Comparison of ENCODE assay signal across 1 cellular context in the genomic region with DNA sequence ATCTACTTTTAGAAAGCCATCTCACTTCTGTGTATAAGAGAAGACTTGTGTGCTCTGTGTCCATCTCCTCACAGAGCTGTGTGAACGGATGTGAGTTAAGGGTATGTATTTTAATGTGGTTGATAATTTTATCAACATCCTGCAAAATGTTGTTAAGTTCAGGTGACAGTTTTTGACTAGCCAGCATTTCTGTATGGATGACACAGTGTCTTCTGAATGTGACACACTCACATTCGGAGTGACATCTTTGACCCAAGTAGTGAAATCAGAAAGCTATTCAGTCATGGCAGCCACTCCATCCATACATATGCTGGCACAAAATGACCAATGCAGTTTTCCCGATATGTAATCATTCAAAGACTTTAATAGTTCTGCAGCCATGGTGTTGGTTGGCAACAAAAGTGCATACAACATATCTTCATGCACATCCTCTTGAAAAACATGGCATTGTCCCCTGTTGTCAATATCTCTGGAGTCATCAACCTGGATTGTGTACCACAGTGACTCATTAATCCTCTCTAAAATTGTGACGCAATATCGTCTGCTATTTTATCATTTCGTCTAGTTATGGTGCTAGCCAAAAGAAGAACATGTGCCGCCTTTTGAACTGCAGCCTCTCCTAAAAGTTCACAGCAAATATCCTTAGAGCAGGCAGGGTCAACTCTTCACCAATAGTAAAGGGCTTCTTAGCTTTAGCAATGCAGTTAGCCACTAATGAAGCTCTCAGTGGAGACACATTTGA.
A peak's percentile ranks its signal among the peaks of the same experiment; 100 is the strongest.
TF ChIP-seq lines count a peak whose summit lies in the region.

No MANE protein-coding gene starts in this region.

TF ChIP-seq in K562, 482 proteins besides CTCF, POLR2A, EP300 and RAD21 (continued from another document and continues in another):
- TF ChIP-seq ARID3B (CRISPR knock-in tag; IDR thresholded peaks at IDR 0.05; ENCODE audit: borderline replicate concordance) (no peak), MYC (IDR thresholded peaks at IDR 0.05; ENCODE audit: low read depth, low read length) (peak; percentile 68; the same call in 1 of the 2 replicates), MYC (CRISPR knock-in tag; IDR thresholded peaks at IDR 0.05; ENCODE audit: borderline replicate concordance, low read depth) (no peak), E2F4 (CRISPR knock-in tag; IDR thresholded peaks at IDR 0.05; ENCODE audit: low read depth) (no peak), FOSL1 (tag; conservative IDR thresholded peaks at IDR 0.05) (peak; percentile 83), RBM34 (IDR thresholded peaks at IDR 0.05; ENCODE audit: borderline replicate concordance, insufficient read depth, low read length) (no peak), MTA1 (IDR thresholded peaks at IDR 0.05; ENCODE audit: borderline replicate concordance) (peak; percentile 28; the same call in 1 of the 2 replicates), SMARCC2 (IDR thresholded peaks at IDR 0.05; ENCODE audit: low read depth) (peak; percentile 43; the same call in 1 of the 2 replicates), ARID1B (IDR thresholded peaks at IDR 0.05) (peak; percentile 65), NCOR1 (IDR thresholded peaks at IDR 0.05) (no peak), SRSF9 (IDR thresholded peaks at IDR 0.05; ENCODE audit: borderline replicate concordance, low read depth, low read length) (no peak), TEAD4 (IDR thresholded peaks at IDR 0.05; ENCODE audit: low read length) (no peak), TEAD4 (CRISPR knock-in tag; IDR thresholded peaks at IDR 0.05; ENCODE audit: borderline replicate concordance) (no peak), EHMT2 (IDR thresholded peaks at IDR 0.05) (no peak), L3MBTL2 (IDR thresholded peaks at IDR 0.05) (peak; percentile 80), MEIS2 (IDR thresholded peaks at IDR 0.05; ENCODE audit: partially characterized antibody) (peak; percentile 4), ZBTB33 (CRISPR knock-in tag; IDR thresholded peaks at IDR 0.05) (no peak), ZNF316 (IDR thresholded peaks at IDR 0.05) (peak; percentile 68; the same call in 1 of the 2 replicates), ZNF12 (CRISPR knock-in tag; IDR thresholded peaks at IDR 0.05) (no peak), GABPB1 (CRISPR knock-in tag; IDR thresholded peaks at IDR 0.05) (no peak), CBX1 (IDR thresholded peaks at IDR 0.05; ENCODE audit: low read depth) (no peak), SIN3A (IDR thresholded peaks at IDR 0.05; ENCODE audit: borderline replicate concordance in 2 of 2, control insufficient read depth in 1 of 2, low read depth in 2 of 2, low read length in 2 of 2) (no peak), RBM25 (IDR thresholded peaks at IDR 0.05; ENCODE audit: low read depth, low read length, severe bottlenecking) (no peak), NCOA1 (IDR thresholded peaks at IDR 0.05; ENCODE audit: low read depth) (no peak), BCOR (IDR thresholded peaks at IDR 0.05) (no peak), ZBTB1 (CRISPR knock-in tag; IDR thresholded peaks at IDR 0.05; ENCODE audit: borderline replicate concordance, low read depth) (no peak), E2F1 (CRISPR knock-in tag; IDR thresholded peaks at IDR 0.05) (no peak), CEBPB (tag; IDR thresholded peaks at IDR 0.05) (peak; percentile 97), IFI16 (CRISPR knock-in tag; IDR thresholded peaks at IDR 0.05) (no peak), MCM7 (IDR thresholded peaks at IDR 0.05) (no peak), JUNB (CRISPR knock-in tag; conservative IDR thresholded peaks at IDR 0.05) (no peak), ZBTB7A (IDR thresholded peaks at IDR 0.05; ENCODE audit: borderline replicate concordance, control insufficient read depth, low read depth, low read length) (no peak), SMARCA5 (IDR thresholded peaks at IDR 0.05) (no peak), IRF1 (CRISPR knock-in tag; IDR thresholded peaks at IDR 0.05; ENCODE audit: borderline replicate concordance) (no peak), LCOR (CRISPR knock-in tag; IDR thresholded peaks at IDR 0.05) (no peak)
- TF ChIP-seq, protein P1, sequence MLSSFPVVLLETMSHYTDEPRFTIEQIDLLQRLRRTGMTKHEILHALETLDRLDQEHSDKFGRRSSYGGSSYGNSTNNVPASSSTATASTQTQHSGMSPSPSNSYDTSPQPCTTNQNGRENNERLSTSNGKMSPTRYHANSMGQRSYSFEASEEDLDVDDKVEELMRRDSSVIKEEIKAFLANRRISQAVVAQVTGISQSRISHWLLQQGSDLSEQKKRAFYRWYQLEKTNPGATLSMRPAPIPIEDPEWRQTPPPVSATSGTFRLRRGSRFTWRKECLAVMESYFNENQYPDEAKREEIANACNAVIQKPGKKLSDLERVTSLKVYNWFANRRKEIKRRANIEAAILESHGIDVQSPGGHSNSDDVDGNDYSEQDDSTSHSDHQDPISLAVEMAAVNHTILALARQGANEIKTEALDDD (IDR thresholded peaks at IDR 0.05): no peak
- TF ChIP-seq, protein P2, sequence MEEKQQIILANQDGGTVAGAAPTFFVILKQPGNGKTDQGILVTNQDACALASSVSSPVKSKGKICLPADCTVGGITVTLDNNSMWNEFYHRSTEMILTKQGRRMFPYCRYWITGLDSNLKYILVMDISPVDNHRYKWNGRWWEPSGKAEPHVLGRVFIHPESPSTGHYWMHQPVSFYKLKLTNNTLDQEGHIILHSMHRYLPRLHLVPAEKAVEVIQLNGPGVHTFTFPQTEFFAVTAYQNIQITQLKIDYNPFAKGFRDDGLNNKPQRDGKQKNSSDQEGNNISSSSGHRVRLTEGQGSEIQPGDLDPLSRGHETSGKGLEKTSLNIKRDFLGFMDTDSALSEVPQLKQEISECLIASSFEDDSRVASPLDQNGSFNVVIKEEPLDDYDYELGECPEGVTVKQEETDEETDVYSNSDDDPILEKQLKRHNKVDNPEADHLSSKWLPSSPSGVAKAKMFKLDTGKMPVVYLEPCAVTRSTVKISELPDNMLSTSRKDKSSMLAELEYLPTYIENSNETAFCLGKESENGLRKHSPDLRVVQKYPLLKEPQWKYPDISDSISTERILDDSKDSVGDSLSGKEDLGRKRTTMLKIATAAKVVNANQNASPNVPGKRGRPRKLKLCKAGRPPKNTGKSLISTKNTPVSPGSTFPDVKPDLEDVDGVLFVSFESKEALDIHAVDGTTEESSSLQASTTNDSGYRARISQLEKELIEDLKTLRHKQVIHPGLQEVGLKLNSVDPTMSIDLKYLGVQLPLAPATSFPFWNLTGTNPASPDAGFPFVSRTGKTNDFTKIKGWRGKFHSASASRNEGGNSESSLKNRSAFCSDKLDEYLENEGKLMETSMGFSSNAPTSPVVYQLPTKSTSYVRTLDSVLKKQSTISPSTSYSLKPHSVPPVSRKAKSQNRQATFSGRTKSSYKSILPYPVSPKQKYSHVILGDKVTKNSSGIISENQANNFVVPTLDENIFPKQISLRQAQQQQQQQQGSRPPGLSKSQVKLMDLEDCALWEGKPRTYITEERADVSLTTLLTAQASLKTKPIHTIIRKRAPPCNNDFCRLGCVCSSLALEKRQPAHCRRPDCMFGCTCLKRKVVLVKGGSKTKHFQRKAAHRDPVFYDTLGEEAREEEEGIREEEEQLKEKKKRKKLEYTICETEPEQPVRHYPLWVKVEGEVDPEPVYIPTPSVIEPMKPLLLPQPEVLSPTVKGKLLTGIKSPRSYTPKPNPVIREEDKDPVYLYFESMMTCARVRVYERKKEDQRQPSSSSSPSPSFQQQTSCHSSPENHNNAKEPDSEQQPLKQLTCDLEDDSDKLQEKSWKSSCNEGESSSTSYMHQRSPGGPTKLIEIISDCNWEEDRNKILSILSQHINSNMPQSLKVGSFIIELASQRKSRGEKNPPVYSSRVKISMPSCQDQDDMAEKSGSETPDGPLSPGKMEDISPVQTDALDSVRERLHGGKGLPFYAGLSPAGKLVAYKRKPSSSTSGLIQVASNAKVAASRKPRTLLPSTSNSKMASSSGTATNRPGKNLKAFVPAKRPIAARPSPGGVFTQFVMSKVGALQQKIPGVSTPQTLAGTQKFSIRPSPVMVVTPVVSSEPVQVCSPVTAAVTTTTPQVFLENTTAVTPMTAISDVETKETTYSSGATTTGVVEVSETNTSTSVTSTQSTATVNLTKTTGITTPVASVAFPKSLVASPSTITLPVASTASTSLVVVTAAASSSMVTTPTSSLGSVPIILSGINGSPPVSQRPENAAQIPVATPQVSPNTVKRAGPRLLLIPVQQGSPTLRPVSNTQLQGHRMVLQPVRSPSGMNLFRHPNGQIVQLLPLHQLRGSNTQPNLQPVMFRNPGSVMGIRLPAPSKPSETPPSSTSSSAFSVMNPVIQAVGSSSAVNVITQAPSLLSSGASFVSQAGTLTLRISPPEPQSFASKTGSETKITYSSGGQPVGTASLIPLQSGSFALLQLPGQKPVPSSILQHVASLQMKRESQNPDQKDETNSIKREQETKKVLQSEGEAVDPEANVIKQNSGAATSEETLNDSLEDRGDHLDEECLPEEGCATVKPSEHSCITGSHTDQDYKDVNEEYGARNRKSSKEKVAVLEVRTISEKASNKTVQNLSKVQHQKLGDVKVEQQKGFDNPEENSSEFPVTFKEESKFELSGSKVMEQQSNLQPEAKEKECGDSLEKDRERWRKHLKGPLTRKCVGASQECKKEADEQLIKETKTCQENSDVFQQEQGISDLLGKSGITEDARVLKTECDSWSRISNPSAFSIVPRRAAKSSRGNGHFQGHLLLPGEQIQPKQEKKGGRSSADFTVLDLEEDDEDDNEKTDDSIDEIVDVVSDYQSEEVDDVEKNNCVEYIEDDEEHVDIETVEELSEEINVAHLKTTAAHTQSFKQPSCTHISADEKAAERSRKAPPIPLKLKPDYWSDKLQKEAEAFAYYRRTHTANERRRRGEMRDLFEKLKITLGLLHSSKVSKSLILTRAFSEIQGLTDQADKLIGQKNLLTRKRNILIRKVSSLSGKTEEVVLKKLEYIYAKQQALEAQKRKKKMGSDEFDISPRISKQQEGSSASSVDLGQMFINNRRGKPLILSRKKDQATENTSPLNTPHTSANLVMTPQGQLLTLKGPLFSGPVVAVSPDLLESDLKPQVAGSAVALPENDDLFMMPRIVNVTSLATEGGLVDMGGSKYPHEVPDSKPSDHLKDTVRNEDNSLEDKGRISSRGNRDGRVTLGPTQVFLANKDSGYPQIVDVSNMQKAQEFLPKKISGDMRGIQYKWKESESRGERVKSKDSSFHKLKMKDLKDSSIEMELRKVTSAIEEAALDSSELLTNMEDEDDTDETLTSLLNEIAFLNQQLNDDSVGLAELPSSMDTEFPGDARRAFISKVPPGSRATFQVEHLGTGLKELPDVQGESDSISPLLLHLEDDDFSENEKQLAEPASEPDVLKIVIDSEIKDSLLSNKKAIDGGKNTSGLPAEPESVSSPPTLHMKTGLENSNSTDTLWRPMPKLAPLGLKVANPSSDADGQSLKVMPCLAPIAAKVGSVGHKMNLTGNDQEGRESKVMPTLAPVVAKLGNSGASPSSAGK (IDR thresholded peaks at IDR 0.05): peak; percentile 69
- TF ChIP-seq, protein P3, sequence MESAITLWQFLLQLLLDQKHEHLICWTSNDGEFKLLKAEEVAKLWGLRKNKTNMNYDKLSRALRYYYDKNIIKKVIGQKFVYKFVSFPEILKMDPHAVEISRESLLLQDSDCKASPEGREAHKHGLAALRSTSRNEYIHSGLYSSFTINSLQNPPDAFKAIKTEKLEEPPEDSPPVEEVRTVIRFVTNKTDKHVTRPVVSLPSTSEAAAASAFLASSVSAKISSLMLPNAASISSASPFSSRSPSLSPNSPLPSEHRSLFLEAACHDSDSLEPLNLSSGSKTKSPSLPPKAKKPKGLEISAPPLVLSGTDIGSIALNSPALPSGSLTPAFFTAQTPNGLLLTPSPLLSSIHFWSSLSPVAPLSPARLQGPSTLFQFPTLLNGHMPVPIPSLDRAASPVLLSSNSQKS (CRISPR knock-in tag; IDR thresholded peaks at IDR 0.05): no peak
